ENCODE assay signal across 8 cellular contexts in the genomic region with DNA sequence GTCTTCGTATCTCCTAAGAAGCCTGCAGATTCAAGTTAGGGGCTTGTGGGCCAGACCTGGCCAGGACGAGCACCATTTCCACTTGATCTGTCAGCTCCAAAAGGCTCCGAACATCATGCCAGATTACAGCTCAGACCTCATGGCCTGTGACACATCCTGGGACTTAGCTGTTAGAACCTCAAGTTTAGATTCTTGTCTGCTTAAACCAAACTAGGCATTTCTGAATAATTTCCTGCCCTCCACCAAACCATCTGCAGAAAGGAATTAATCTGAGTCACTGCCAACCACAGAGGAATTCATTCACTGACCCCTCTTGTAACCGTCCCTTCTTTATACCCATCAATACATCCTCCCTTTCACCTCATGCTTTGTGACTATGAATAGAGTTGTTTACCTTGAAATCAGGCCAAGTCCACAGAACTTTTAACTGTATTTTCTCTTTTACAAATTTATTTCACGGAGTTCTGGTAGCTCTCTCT.
DNase-seq lines count a peak whose midpoint lies in the region; ATAC-seq, FAIRE-seq and TF ChIP-seq lines count a peak whose summit lies in the region.

No MANE protein-coding gene starts in this region.

- H3K27ac Mint-ChIP-seq in activated CD4-positive, alpha-beta memory T cell treated with anti-CD3 and anti-CD28 coated beads for 36 hours, result no peak overlapping the region

- TF ChIP-seq CTCF in AG09309 (IDR thresholded peaks at IDR 0.05; ENCODE audit: control insufficient read depth, insufficient read depth, low read depth, low read length, missing control alignments) (no peak), hepatocyte (IDR thresholded peaks at IDR 0.05; ENCODE audit: poor library complexity) (no peak)

- no peaks in the 10 kb centered on the region for H3K9me3 ChIP-seq in hepatocyte (ENCODE audit: low read depth)

- WGBS in hepatocyte (ENCODE audit: low lambda C conversion rate, missing lambda C conversion rate), result 54% methylated on average over 5 of the region's 5 CpGs

- intact Hi-C loops in activated CD4-positive, alpha-beta memory T cell treated with anti-CD3 and anti-CD28 coated beads for 36 hours (cut with micrococcal nuclease), result loop anchor here (2.0 kb wide), 1 partner anchor 59 kb away; no protein-coding TSS in a partner anchor

- H2AFZ ChIP-seq in hepatocyte, result no peak overlapping the region

- H3K4me3 ChIP-seq in AG09309 (ENCODE audit: control insufficient read depth, low read depth, low read length), result peak overlapping the region; percentile 18; the same call in 1 of the 2 replicates
- no peak overlapping the region for H3K4me3 ChIP-seq in hepatocyte

- no peaks in the 10 kb centered on the region for H3K27me3 ChIP-seq in hepatocyte

- CTCF ChIA-PET in activated CD4-positive, alpha-beta memory T cell treated with anti-CD3 and anti-CD28 coated beads for 36 hours (lab: Charles Lee), result interaction anchor here (1.0 to 1.6 kb wide), 3 partner anchors 109 to 898 kb away, joined by 3 to 10 read pairs (median 3); no protein-coding TSS in a partner anchor

- ATAC-seq in GM21529 (IDR thresholded peaks at IDR 0.05; ENCODE audit: unreplicated experiment) (no peak), GM21528 (IDR thresholded peaks at IDR 0.05; ENCODE audit: low FRiP score, unreplicated experiment) (no peak)

- POLR2A ChIA-PET in activated CD4-positive, alpha-beta memory T cell treated with anti-CD3 and anti-CD28 coated beads for 36 hours (lab: Charles Lee), result interaction anchor here (1.4 kb wide), 1 partner anchor 55 kb away, joined by 3 read pairs; no protein-coding TSS in a partner anchor

- no peaks in the 10 kb centered on the region for H3K9me2 ChIP-seq in hepatocyte (replicated peaks; ENCODE audit: insufficient read depth)

- peak; percentile 99 for FAIRE-seq in HTR-8/SVneo (lab: Jason Lieb, UNC)

- no peaks in the 10 kb centered on the region for H3K79me2 ChIP-seq in hepatocyte

- H3K4me1 Mint-ChIP-seq in activated CD4-positive, alpha-beta memory T cell treated with anti-CD3 and anti-CD28 coated beads for 36 hours (ENCODE audit: low read depth), result peaks cover 2% of the 10 kb centered on the region

- H3K36me3 ChIP-seq in hepatocyte (replicated peaks; ENCODE audit: insufficient read depth, low read depth), result no peaks in the 10 kb centered on the region

- no peaks in the 10 kb centered on the region for H3K27me3 Mint-ChIP-seq in activated CD4-positive, alpha-beta memory T cell treated with anti-CD3 and anti-CD28 coated beads for 36 hours

- no peak overlapping the region for H3K4me3 Mint-ChIP-seq in activated CD4-positive, alpha-beta memory T cell treated with anti-CD3 and anti-CD28 coated beads for 36 hours

- H3K4me1 ChIP-seq in hepatocyte (ENCODE audit: insufficient read depth), result peaks cover 31% of the 10 kb centered on the region

- H3K9me3 Mint-ChIP-seq in activated CD4-positive, alpha-beta memory T cell treated with anti-CD3 and anti-CD28 coated beads for 36 hours, result no peaks in the 10 kb centered on the region

- peak overlapping the region; percentile 52 for H3K4me2 ChIP-seq in hepatocyte

- DNase-seq in AG09309 (ENCODE audit: low read depth) (peak; percentile 91), HTR-8/SVneo (ENCODE audit: insufficient read length, low spot score) (peak; percentile 92), hepatocyte (ENCODE audit: low spot score) (peak; percentile 14), iPS-NIHi7 (ENCODE audit: extremely low spot score) (no peak), NCI-H1048 (lab: John Stamatoyannopoulos, UW) (no peak)
- DNase-seq in activated CD4-positive, alpha-beta memory T cell treated with anti-CD3 and anti-CD28 coated beads for 36 hours, result peak; percentile 47

- H3K36me3 Mint-ChIP-seq in activated CD4-positive, alpha-beta memory T cell treated with anti-CD3 and anti-CD28 coated beads for 36 hours, result no peaks in the 10 kb centered on the region

- H3K27ac ChIP-seq in hepatocyte, result peak overlapping the region; percentile 58

- H4K20me1 ChIP-seq in hepatocyte (ENCODE audit: insufficient read depth, poor library complexity, severe bottlenecking), result no peaks in the 10 kb centered on the region

Comparison
In these comparisons a context has a peak if more than half of its experiments do, and no peak if none do; other contexts are left out.
1. DNase-seq: peak in AG09309 (single experiment), HTR-8/SVneo (single experiment), activated CD4-positive, alpha-beta memory T cell treated with anti-CD3 and anti-CD28 coated beads for 36 hours (single experiment) and hepatocyte (single experiment); none in iPS-NIHi7 (single experiment) and NCI-H1048 (single experiment).